24 cellular contexts compared by ENCODE assay signal in genomic region chr11:39304586-39304985, GRCh38.
"Had no signal": no experiment of that assay in that cellular context is flagged by ENCODE, and none has a peak within 500 bp of the region (broad histone marks: within the 10 kb centered on the region; RNA-seq: fewer than 3 reads in every experiment).

No MANE protein-coding gene starts in this region.

- H3K9me3 ChIP-seq: adrenal gland, SK-N-SH had no signal

- H3K4me1 Mint-ChIP-seq: activated CD4-positive, alpha-beta T cell treated with anti-CD3 and anti-CD28 coated beads for 36 hours; activated naive CD4-positive, alpha-beta T cell treated with anti-CD3 and anti-CD28 coated beads, Interleukin-2, amount 10 ng/mL, durations not matched to agents 7 days and 5 days; activated naive CD8-positive, alpha-beta T cell treated with anti-CD3 and anti-CD28 coated beads for 36 hours had no signal

- H3K4me1 ChIP-seq: adrenal gland had no signal

- H3K36me3 ChIP-seq: adrenal gland, WERI-Rb-1 had no signal

- H2AFZ ChIP-seq: PC-9 had no signal

- ATAC-seq: activated CD4-positive, alpha-beta T cell treated with anti-CD3 and anti-CD28 coated beads for 36 hours; activated CD8-positive, alpha-beta T cell treated with anti-CD3 and anti-CD28 coated beads for 36 hours; activated T-cell treated with anti-CD3 and anti-CD28 coated beads, Interleukin-2, amount 50 U/mL, for 72 hours; Right ventricle myocardium inferior had no signal

- H3K27ac Mint-ChIP-seq: activated CD4-positive, alpha-beta T cell treated with anti-CD3 and anti-CD28 coated beads for 36 hours; activated CD8-positive, alpha-beta T cell treated with anti-CD3 and anti-CD28 coated beads for 36 hours; activated naive CD4-positive, alpha-beta T cell treated with anti-CD3 and anti-CD28 coated beads, Interleukin-2, amount 10 ng/mL, durations not matched to agents 7 days and 5 days; activated naive CD8-positive, alpha-beta T cell treated with anti-CD3 and anti-CD28 coated beads for 36 hours; activated T-cell treated with anti-CD3 and anti-CD28 coated beads, Interleukin-2, amount 50 U/mL, for 72 hours; activated T-helper 2 cell treated with anti-CD3 and anti-CD28 coated beads, Interferon-gamma antibody, Interleukin-2, Interleukin-4, amounts not matched to agents 10 μg/mL and 5 μg/mL and 100 μg/mL, durations not matched to agents 14 hours and 24 hours and 36 hours had no signal

- H3K36me3 Mint-ChIP-seq: activated naive CD4-positive, alpha-beta T cell treated with anti-CD3 and anti-CD28 coated beads, Interleukin-2, amount 10 ng/mL, durations not matched to agents 7 days and 5 days; activated naive CD8-positive, alpha-beta T cell treated with anti-CD3 and anti-CD28 coated beads for 36 hours had no signal

- H3K9ac ChIP-seq: SK-N-SH had no signal

- H3K27me3 Mint-ChIP-seq: activated CD4-positive, alpha-beta T cell treated with anti-CD3 and anti-CD28 coated beads for 36 hours; activated CD8-positive, alpha-beta T cell treated with anti-CD3 and anti-CD28 coated beads for 36 hours; activated naive CD4-positive, alpha-beta T cell treated with anti-CD3 and anti-CD28 coated beads, Interleukin-2, amount 10 ng/mL, durations not matched to agents 7 days and 5 days; activated naive CD8-positive, alpha-beta T cell treated with anti-CD3 and anti-CD28 coated beads for 36 hours had no signal

- H3K27ac ChIP-seq: adrenal gland, PC-9, WERI-Rb-1 had no signal

- H3K4me2 ChIP-seq: PC-9, SK-N-SH had no signal

- H3K27me3 ChIP-seq: adrenal gland had no signal

- H3K4me3 Mint-ChIP-seq: activated CD4-positive, alpha-beta T cell treated with anti-CD3 and anti-CD28 coated beads for 36 hours; activated CD8-positive, alpha-beta T cell treated with anti-CD3 and anti-CD28 coated beads for 36 hours; activated naive CD4-positive, alpha-beta T cell treated with anti-CD3 and anti-CD28 coated beads, Interleukin-2, amount 10 ng/mL, durations not matched to agents 7 days and 5 days; activated naive CD8-positive, alpha-beta T cell treated with anti-CD3 and anti-CD28 coated beads for 36 hours; activated T-cell treated with anti-CD3 and anti-CD28 coated beads, Interleukin-2, amount 50 U/mL, for 72 hours had no signal

- H3K4me3 ChIP-seq: adrenal gland, PC-9 had no signal

- H3K9me2 ChIP-seq: SK-N-SH had no signal

- DNase-seq: activated CD4-positive, alpha-beta T cell treated with anti-CD3 and anti-CD28 coated beads for 36 hours; activated CD4-positive, alpha-beta T cell treated with anti-CD3 and anti-CD28 coated beads, Interleukin-2, amount 50 U/mL, for 1 hour; activated CD8-positive, alpha-beta memory T cell treated with anti-CD3 and anti-CD28 coated beads, Interleukin-2, amount 50 U/mL, for 4 hours; activated CD8-positive, alpha-beta T cell treated with anti-CD3 and anti-CD28 coated beads for 36 hours; activated gamma-delta T cell treated with Interleukin-2 at 50 U/mL for 16 hours; activated naive CD4-positive, alpha-beta T cell treated with anti-CD3 and anti-CD28 coated beads, Interleukin-2, amount 10 ng/mL, durations not matched to agents 7 days and 5 days; activated naive CD8-positive, alpha-beta T cell treated with anti-CD3 and anti-CD28 coated beads for 36 hours; activated T-cell treated with anti-CD3 and anti-CD28 coated beads, Interleukin-2, amount 50 U/mL, for 72 hours; anterior cingulate cortex; caudate nucleus; MM.1S; NCI-H1105; NCI-H1436; NCI-H1694 treated with DMSO at 0.1 percent for 48 hours; NCI-H2081; NCI-H510A treated with DMSO at 0.1 percent for 48 hours; NCI-H69; PC-9; SK-N-SH; T-helper 1 cell; WERI-Rb-1 had no signal
